1 cellular context compared by ENCODE assay signal in the genomic region with DNA sequence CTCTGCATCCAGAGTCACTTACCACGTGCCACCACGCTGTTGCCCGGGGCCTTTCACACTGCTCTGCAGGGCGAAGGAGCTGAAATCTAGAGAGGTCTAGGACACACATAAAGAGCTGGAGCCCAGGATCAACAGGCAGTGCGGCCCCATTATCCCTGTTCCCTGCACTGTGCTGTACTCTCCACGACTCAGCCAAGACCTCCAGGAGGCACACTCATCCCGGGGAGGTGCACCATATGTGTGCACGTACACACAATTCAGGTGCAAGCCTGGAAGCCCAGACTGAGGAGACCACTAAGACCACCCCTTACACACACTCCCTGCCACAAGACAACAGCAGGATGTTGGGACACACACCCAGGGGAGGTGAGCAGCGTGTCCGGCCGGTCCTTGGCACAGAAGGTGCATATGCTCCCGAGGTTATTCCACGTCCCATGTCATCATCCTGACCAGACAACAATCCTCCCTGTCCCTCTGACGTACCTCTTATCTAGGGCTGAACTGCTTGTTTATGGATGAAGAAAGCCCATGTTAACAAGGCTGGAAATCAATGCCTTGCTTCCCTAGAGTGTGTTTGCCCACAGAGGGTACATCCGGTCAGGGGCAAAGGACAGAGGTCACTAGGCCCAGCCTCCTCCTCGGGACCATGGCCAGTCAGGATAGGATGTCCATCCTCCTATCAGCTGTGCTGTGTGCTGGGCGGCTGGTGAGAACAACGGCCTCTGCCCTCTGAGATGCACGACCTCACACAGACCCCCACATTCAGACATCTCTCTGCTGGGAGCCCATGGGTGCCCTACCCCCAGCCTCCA.
A peak's percentile ranks its signal among the peaks of the same experiment; 100 is the strongest.
TF ChIP-seq lines count a peak whose summit lies in the region.

No MANE protein-coding gene starts in this region.

TF ChIP-seq in HepG2, 621 proteins besides CTCF, POLR2A, EP300 and RAD21 (continued from another document and continues in another):
- TF ChIP-seq, protein P1, sequence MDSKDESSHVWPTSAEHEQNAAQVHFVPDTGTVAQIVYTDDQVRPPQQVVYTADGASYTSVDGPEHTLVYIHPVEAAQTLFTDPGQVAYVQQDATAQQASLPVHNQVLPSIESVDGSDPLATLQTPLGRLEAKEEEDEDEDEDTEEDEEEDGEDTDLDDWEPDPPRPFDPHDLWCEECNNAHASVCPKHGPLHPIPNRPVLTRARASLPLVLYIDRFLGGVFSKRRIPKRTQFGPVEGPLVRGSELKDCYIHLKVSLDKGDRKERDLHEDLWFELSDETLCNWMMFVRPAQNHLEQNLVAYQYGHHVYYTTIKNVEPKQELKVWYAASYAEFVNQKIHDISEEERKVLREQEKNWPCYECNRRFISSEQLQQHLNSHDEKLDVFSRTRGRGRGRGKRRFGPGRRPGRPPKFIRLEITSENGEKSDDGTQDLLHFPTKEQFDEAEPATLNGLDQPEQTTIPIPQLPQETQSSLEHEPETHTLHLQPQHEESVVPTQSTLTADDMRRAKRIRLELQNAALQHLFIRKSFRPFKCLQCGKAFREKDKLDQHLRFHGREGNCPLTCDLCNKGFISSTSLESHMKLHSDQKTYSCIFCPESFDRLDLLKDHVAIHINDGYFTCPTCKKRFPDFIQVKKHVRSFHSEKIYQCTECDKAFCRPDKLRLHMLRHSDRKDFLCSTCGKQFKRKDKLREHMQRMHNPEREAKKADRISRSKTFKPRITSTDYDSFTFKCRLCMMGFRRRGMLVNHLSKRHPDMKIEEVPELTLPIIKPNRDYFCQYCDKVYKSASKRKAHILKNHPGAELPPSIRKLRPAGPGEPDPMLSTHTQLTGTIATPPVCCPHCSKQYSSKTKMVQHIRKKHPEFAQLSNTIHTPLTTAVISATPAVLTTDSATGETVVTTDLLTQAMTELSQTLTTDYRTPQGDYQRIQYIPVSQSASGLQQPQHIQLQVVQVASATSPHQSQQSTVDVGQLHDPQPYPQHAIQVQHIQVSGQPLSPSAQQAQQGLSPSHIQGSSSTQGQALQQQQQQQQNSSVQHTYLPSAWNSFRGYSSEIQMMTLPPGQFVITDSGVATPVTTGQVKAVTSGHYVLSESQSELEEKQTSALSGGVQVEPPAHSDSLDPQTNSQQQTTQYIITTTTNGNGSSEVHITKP (CRISPR knock-in tag; IDR thresholded peaks at IDR 0.05; ENCODE audit: low read depth), result no peak
- TF ChIP-seq MBD4 (IDR thresholded peaks at IDR 0.05; ENCODE audit: borderline replicate concordance, low read length), result no peak
- TF ChIP-seq, protein P2, sequence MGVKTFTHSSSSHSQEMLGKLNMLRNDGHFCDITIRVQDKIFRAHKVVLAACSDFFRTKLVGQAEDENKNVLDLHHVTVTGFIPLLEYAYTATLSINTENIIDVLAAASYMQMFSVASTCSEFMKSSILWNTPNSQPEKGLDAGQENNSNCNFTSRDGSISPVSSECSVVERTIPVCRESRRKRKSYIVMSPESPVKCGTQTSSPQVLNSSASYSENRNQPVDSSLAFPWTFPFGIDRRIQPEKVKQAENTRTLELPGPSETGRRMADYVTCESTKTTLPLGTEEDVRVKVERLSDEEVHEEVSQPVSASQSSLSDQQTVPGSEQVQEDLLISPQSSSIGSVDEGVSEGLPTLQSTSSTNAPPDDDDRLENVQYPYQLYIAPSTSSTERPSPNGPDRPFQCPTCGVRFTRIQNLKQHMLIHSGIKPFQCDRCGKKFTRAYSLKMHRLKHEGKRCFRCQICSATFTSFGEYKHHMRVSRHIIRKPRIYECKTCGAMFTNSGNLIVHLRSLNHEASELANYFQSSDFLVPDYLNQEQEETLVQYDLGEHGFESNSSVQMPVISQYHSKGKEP (CRISPR knock-in tag; IDR thresholded peaks at IDR 0.05), result no peak
- TF ChIP-seq MEF2D (CRISPR knock-in tag; IDR thresholded peaks at IDR 0.05), result no peak
- TF ChIP-seq, protein P3, sequence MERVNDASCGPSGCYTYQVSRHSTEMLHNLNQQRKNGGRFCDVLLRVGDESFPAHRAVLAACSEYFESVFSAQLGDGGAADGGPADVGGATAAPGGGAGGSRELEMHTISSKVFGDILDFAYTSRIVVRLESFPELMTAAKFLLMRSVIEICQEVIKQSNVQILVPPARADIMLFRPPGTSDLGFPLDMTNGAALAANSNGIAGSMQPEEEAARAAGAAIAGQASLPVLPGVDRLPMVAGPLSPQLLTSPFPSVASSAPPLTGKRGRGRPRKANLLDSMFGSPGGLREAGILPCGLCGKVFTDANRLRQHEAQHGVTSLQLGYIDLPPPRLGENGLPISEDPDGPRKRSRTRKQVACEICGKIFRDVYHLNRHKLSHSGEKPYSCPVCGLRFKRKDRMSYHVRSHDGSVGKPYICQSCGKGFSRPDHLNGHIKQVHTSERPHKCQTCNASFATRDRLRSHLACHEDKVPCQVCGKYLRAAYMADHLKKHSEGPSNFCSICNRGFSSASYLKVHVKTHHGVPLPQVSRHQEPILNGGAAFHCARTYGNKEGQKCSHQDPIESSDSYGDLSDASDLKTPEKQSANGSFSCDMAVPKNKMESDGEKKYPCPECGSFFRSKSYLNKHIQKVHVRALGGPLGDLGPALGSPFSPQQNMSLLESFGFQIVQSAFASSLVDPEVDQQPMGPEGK (CRISPR knock-in tag; IDR thresholded peaks at IDR 0.05), result no peak
- no peak for TF ChIP-seq LCORL (IDR thresholded peaks at IDR 0.05)
- TF ChIP-seq LCORL (CRISPR knock-in tag; IDR thresholded peaks at IDR 0.05), result no peak
- TF ChIP-seq, protein P4, sequence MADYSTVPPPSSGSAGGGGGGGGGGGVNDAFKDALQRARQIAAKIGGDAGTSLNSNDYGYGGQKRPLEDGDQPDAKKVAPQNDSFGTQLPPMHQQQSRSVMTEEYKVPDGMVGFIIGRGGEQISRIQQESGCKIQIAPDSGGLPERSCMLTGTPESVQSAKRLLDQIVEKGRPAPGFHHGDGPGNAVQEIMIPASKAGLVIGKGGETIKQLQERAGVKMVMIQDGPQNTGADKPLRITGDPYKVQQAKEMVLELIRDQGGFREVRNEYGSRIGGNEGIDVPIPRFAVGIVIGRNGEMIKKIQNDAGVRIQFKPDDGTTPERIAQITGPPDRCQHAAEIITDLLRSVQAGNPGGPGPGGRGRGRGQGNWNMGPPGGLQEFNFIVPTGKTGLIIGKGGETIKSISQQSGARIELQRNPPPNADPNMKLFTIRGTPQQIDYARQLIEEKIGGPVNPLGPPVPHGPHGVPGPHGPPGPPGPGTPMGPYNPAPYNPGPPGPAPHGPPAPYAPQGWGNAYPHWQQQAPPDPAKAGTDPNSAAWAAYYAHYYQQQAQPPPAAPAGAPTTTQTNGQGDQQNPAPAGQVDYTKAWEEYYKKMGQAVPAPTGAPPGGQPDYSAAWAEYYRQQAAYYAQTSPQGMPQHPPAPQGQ (CRISPR knock-in tag; IDR thresholded peaks at IDR 0.05; ENCODE audit: borderline replicate concordance), result no peak
- no peak for TF ChIP-seq CBFB (CRISPR knock-in tag; IDR thresholded peaks at IDR 0.05)
- TF ChIP-seq ZNF496 (CRISPR knock-in tag; IDR thresholded peaks at IDR 0.05; ENCODE audit: insufficient replicate concordance), result no peak
- TF ChIP-seq, protein P5, sequence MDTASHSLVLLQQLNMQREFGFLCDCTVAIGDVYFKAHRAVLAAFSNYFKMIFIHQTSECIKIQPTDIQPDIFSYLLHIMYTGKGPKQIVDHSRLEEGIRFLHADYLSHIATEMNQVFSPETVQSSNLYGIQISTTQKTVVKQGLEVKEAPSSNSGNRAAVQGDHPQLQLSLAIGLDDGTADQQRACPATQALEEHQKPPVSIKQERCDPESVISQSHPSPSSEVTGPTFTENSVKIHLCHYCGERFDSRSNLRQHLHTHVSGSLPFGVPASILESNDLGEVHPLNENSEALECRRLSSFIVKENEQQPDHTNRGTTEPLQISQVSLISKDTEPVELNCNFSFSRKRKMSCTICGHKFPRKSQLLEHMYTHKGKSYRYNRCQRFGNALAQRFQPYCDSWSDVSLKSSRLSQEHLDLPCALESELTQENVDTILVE (CRISPR knock-in tag; IDR thresholded peaks at IDR 0.05), result no peak
- no peak for TF ChIP-seq PCBP2 (optimal IDR thresholded peaks at IDR 0.05; ENCODE audit: low read depth, low read length, poor library complexity, severe bottlenecking)
- TF ChIP-seq ARNTL (CRISPR knock-in tag; IDR thresholded peaks at IDR 0.05), result peak; percentile 73; the same call in 1 of the 2 replicates
- TF ChIP-seq, protein P6, sequence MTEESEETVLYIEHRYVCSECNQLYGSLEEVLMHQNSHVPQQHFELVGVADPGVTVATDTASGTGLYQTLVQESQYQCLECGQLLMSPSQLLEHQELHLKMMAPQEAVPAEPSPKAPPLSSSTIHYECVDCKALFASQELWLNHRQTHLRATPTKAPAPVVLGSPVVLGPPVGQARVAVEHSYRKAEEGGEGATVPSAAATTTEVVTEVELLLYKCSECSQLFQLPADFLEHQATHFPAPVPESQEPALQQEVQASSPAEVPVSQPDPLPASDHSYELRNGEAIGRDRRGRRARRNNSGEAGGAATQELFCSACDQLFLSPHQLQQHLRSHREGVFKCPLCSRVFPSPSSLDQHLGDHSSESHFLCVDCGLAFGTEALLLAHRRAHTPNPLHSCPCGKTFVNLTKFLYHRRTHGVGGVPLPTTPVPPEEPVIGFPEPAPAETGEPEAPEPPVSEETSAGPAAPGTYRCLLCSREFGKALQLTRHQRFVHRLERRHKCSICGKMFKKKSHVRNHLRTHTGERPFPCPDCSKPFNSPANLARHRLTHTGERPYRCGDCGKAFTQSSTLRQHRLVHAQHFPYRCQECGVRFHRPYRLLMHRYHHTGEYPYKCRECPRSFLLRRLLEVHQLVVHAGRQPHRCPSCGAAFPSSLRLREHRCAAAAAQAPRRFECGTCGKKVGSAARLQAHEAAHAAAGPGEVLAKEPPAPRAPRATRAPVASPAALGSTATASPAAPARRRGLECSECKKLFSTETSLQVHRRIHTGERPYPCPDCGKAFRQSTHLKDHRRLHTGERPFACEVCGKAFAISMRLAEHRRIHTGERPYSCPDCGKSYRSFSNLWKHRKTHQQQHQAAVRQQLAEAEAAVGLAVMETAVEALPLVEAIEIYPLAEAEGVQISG (CRISPR knock-in tag; IDR thresholded peaks at IDR 0.05), result peak; percentile 27; the same call in 1 of the 2 replicates
- no peak for TF ChIP-seq MBNL3 (CRISPR knock-in tag; conservative IDR thresholded peaks at IDR 0.05)
- TF ChIP-seq, protein P7, sequence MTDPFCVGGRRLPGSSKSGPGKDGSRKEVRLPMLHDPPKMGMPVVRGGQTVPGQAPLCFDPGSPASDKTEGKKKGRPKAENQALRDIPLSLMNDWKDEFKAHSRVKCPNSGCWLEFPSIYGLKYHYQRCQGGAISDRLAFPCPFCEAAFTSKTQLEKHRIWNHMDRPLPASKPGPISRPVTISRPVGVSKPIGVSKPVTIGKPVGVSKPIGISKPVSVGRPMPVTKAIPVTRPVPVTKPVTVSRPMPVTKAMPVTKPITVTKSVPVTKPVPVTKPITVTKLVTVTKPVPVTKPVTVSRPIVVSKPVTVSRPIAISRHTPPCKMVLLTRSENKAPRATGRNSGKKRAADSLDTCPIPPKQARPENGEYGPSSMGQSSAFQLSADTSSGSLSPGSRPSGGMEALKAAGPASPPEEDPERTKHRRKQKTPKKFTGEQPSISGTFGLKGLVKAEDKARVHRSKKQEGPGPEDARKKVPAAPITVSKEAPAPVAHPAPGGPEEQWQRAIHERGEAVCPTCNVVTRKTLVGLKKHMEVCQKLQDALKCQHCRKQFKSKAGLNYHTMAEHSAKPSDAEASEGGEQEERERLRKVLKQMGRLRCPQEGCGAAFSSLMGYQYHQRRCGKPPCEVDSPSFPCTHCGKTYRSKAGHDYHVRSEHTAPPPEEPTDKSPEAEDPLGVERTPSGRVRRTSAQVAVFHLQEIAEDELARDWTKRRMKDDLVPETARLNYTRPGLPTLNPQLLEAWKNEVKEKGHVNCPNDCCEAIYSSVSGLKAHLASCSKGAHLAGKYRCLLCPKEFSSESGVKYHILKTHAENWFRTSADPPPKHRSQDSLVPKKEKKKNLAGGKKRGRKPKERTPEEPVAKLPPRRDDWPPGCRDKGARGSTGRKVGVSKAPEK (CRISPR knock-in tag; IDR thresholded peaks at IDR 0.05; ENCODE audit: borderline replicate concordance), result no peak
- TF ChIP-seq, protein P8, sequence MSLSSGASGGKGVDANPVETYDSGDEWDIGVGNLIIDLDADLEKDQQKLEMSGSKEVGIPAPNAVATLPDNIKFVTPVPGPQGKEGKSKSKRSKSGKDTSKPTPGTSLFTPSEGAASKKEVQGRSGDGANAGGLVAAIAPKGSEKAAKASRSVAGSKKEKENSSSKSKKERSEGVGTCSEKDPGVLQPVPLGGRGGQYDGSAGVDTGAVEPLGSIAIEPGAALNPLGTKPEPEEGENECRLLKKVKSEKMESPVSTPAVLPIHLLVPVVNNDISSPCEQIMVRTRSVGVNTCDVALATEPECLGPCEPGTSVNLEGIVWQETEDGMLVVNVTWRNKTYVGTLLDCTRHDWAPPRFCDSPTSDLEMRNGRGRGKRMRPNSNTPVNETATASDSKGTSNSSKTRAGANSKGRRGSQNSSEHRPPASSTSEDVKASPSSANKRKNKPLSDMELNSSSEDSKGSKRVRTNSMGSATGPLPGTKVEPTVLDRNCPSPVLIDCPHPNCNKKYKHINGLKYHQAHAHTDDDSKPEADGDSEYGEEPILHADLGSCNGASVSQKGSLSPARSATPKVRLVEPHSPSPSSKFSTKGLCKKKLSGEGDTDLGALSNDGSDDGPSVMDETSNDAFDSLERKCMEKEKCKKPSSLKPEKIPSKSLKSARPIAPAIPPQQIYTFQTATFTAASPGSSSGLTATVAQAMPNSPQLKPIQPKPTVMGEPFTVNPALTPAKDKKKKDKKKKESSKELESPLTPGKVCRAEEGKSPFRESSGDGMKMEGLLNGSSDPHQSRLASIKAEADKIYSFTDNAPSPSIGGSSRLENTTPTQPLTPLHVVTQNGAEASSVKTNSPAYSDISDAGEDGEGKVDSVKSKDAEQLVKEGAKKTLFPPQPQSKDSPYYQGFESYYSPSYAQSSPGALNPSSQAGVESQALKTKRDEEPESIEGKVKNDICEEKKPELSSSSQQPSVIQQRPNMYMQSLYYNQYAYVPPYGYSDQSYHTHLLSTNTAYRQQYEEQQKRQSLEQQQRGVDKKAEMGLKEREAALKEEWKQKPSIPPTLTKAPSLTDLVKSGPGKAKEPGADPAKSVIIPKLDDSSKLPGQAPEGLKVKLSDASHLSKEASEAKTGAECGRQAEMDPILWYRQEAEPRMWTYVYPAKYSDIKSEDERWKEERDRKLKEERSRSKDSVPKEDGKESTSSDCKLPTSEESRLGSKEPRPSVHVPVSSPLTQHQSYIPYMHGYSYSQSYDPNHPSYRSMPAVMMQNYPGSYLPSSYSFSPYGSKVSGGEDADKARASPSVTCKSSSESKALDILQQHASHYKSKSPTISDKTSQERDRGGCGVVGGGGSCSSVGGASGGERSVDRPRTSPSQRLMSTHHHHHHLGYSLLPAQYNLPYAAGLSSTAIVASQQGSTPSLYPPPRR (CRISPR knock-in tag; IDR thresholded peaks at IDR 0.05; ENCODE audit: borderline replicate concordance), result peak; percentile 88
- TF ChIP-seq, protein P9, sequence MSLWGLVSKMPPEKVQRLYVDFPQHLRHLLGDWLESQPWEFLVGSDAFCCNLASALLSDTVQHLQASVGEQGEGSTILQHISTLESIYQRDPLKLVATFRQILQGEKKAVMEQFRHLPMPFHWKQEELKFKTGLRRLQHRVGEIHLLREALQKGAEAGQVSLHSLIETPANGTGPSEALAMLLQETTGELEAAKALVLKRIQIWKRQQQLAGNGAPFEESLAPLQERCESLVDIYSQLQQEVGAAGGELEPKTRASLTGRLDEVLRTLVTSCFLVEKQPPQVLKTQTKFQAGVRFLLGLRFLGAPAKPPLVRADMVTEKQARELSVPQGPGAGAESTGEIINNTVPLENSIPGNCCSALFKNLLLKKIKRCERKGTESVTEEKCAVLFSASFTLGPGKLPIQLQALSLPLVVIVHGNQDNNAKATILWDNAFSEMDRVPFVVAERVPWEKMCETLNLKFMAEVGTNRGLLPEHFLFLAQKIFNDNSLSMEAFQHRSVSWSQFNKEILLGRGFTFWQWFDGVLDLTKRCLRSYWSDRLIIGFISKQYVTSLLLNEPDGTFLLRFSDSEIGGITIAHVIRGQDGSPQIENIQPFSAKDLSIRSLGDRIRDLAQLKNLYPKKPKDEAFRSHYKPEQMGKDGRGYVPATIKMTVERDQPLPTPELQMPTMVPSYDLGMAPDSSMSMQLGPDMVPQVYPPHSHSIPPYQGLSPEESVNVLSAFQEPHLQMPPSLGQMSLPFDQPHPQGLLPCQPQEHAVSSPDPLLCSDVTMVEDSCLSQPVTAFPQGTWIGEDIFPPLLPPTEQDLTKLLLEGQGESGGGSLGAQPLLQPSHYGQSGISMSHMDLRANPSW (CRISPR knock-in tag; IDR thresholded peaks at IDR 0.05; ENCODE audit: borderline replicate concordance), result no peak
- peak; percentile 87 for TF ChIP-seq RARA (CRISPR knock-in tag; IDR thresholded peaks at IDR 0.05)
- no peak for TF ChIP-seq ZFP36L1 (CRISPR knock-in tag; IDR thresholded peaks at IDR 0.05)
